Comparison of ENCODE assay signal across 8 cellular contexts in the genomic region with DNA sequence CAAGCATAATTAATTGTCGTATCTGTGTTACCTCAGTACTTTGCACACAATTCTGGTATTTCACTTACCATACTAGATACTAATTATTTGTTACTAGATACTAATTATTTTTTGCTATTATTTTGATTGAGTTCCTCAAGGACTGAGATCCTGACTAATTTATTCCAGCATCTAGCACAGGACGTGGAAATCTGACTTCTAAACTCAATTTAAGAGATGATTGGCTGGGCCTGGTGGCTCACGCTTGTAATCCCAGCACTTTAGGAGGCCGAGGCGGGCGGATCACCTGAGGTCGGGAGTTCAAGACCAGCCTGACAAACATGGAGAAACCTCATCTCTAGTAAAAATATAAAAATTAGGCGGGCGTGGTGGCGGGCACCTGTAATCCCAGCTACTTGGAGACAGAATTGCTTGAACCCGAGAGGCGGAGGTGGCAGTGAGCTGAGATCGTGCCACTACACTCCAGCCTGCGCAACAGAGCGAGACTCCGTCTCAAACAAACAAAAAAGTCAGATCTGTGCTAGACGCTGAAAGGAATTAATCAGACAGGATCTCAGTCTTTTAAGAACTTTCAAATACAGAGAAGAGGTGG. TPM values are rescaled to one million over a fixed set of nuclear protein-coding genes. Genes with fewer than 3 reads are reported as not detected.
DNase-seq lines count a peak whose midpoint lies in the region; ATAC-seq and TF ChIP-seq lines count a peak whose summit lies in the region.

No MANE protein-coding gene starts in this region.

- H3K4me3 ChIP-seq in GM12864 (ENCODE audit: low read depth, low read length) (peak overlapping the region; percentile 72), SJSA1 (peak overlapping the region; percentile 67), esophagus muscularis mucosa (peak overlapping the region; percentile 67 to 97 (median 72)), prostate gland (peak overlapping the region; percentile 61 to 68)

- TF ChIP-seq POLR2A in esophagus muscularis mucosa (IDR thresholded peaks at IDR 0.05; ENCODE audit: low read depth) (no peak), prostate gland (IDR thresholded peaks at IDR 0.05) (no peak)

- H3K4me1 ChIP-seq in SJSA1 (replicated peaks) (peaks cover 8% of the 10 kb centered on the region; the same call in 1 of the 2 replicates), esophagus muscularis mucosa (peaks cover 11 to 22% (median 18%) of the 10 kb centered on the region in 4 donors), prostate gland (replicated peaks) (no peaks in the 10 kb centered on the region)

- WGBS in esophagus muscularis mucosa, result 54% methylated on average over 17 of the region's 17 CpGs
- WGBS in prostate gland, result 40% methylated on average over 17 of the region's 17 CpGs

- TF ChIP-seq CTCF in GM12864 (IDR thresholded peaks at IDR 0.05; ENCODE audit: low read depth, low read length, missing control alignments), result no peak
- no peak for TF ChIP-seq CTCF in esophagus muscularis mucosa (IDR thresholded peaks at IDR 0.05)
- TF ChIP-seq CTCF in prostate gland (IDR thresholded peaks at IDR 0.05), result no peak

- H3K27ac ChIP-seq in SJSA1 (peak overlapping the region; percentile 49), esophagus muscularis mucosa (replicated peaks in 1 of 4) (peak overlapping the region; percentile 72 to 90 (median 88)), prostate gland (peak overlapping the region; percentile 82 to 83)

- intact Hi-C loops in esophagus muscularis mucosa (cut with DNase I), result loop anchor here (5.0 kb wide), 1 partner anchor 90 kb away; the partner anchor contains the start of genes COA4 and PAAF1
- intact Hi-C loops in prostate gland (cut with DNase I), result loop anchor here (10.0 kb wide), 1 partner anchor 88 kb away; the partner anchor contains the start of genes COA4 and PAAF1

- no peak for TF ChIP-seq EP300 in esophagus muscularis mucosa (IDR thresholded peaks at IDR 0.05)

- H3K27me3 ChIP-seq in SJSA1 (replicated peaks) (no peaks in the 10 kb centered on the region), esophagus muscularis mucosa (no peaks in the 10 kb centered on the region), prostate gland (replicated peaks; ENCODE audit: insufficient read depth) (no peaks in the 10 kb centered on the region)

- no peak for ATAC-seq in HG02973 (IDR thresholded peaks at IDR 0.05; ENCODE audit: unreplicated experiment)

- H3K36me3 ChIP-seq in SJSA1 (no peaks in the 10 kb centered on the region), esophagus muscularis mucosa (peaks cover 0 to 7% (median 0%) of the 10 kb centered on the region in 4 donors), prostate gland (no peaks in the 10 kb centered on the region)

- no peaks in the 10 kb centered on the region for H3K9me3 ChIP-seq in SJSA1 (replicated peaks)
- H3K9me3 ChIP-seq in esophagus muscularis mucosa, result no peaks in the 10 kb centered on the region
- H3K9me3 ChIP-seq in prostate gland, result no peaks in the 10 kb centered on the region

- DNase-seq in GM12864 (ENCODE audit: low read depth), result no peak
- DNase-seq in SJSA1 (ENCODE audit: low read depth in 1 of 2, low spot score in 2 of 2), result no peak
- no peak for DNase-seq in esophagus muscularis mucosa (ENCODE audit: extremely low spot score)
- DNase-seq in prostate gland (ENCODE audit: low spot score), result no peak
- DNase-seq in GM19240 (ENCODE audit: insufficient read length, low spot score), result no peak
- no peak for DNase-seq in central memory CD4-positive, alpha-beta T cell
- DNase-seq in inferior parietal cortex (ENCODE audit: extremely low spot score), result no peak

RNA-seq across cellular contexts. Expression of gene MRPL48, which starts 0.5 kb away (rescaled TPM):
- 32.8 and 40.8 TPM in 2 replicates for total RNA-seq in SJSA1 (2014; rRNA removed; shearing (Covaris generic))
- total RNA-seq in esophagus muscularis mucosa (10 to 100 TPM in 3 of 4 donors, 1 to 10 TPM in 1; 8.9 to 18.4 (median 11.5) TPM), prostate gland (10 to 100 TPM; 11.1 to 33.0 TPM)

RNA-seq across cellular contexts. Expression of gene RAB6A, which starts 26.3 kb away (rescaled TPM):
- total RNA-seq in SJSA1 (2014; rRNA removed; shearing (Covaris generic)), result 40.2 and 40.9 TPM in 2 replicates
- total RNA-seq in esophagus muscularis mucosa (100 to 1,000 TPM; 107 to 161 (median 134) TPM), prostate gland (100 to 1,000 TPM; 152 to 200 TPM)
